ENCODE assay signal across 8 cellular contexts in genomic region chr1:94819945-94820746, GRCh38. TPM values are rescaled to one million over a fixed set of nuclear protein-coding genes. Genes with fewer than 3 reads are reported as not detected.
DNase-seq lines count a peak whose midpoint lies in the region; ATAC-seq and TF ChIP-seq lines count a peak whose summit lies in the region.

TSS of gene SLC44A3 (plus strand) at chr1:94820357. CDS start at chr1:94820452, 95 bp downstream.

- intact Hi-C loops in adrenal gland (cut with DNase I): no loop called here

- no peaks in the 10 kb centered on the region for H3K36me3 ChIP-seq in adrenal gland (replicated peaks in 1 of 2)
- H3K36me3 ChIP-seq in hepatocyte (replicated peaks; ENCODE audit: insufficient read depth, low read depth): no peaks in the 10 kb centered on the region

- peak; percentile 14 for DNase-seq in activated naive CD4-positive, alpha-beta T cell treated with Interleukin-2 at 50 U/mL for 16 hours
- DNase-seq in activated naive CD4-positive, alpha-beta T cell (lab: John Stamatoyannopoulos, UW): no peak
- DNase-seq in NCI-H2196 (lab: John Stamatoyannopoulos, UW; ENCODE audit: unreplicated experiment) (peak; percentile 47), adrenal gland (peak in 6 of 7 donors; percentile 43 to 65 (median 56)), hepatocyte (ENCODE audit: low spot score) (peak; percentile 85), renal cortical epithelial cell (ENCODE audit: low read depth) (no peak)
- no peak for DNase-seq in stimulated activated naive CD4-positive, alpha-beta T cell treated with Interleukin-2 at 50 U/mL for 16 hours (lab: John Stamatoyannopoulos, UW)

- H2AFZ ChIP-seq in hepatocyte: peak within 1 kb of the TSS; percentile 87

- H3K79me2 ChIP-seq in hepatocyte: peaks cover 76% of the 10 kb centered on the region

- peak in 1 of 2 donors; percentile 37 for TF ChIP-seq POLR2A in adrenal gland (IDR thresholded peaks at IDR 0.05)

- H3K4me1 ChIP-seq in adrenal gland (replicated peaks in 1 of 2) (peaks cover 0 to 24% of the 10 kb centered on the region in 2 donors), hepatocyte (ENCODE audit: insufficient read depth) (peaks cover 16% of the 10 kb centered on the region)

- H4K20me1 ChIP-seq in hepatocyte (ENCODE audit: insufficient read depth, poor library complexity, severe bottlenecking): no peaks in the 10 kb centered on the region

- peak within 1 kb of the TSS; percentile 84 for H3K4me2 ChIP-seq in hepatocyte

- peak within 1 kb of the TSS in 3 of 5 donors; percentile 18 to 40 (median 33) for H3K27ac ChIP-seq in adrenal gland
- H3K27ac ChIP-seq in hepatocyte: peak within 1 kb of the TSS; percentile 89

- 1 to 9% (median 2%) methylated on average over 8 to 77 of the region's 77 CpGs for WGBS in adrenal gland, 4 donors
- WGBS in hepatocyte (ENCODE audit: low lambda C conversion rate, missing lambda C conversion rate): 1% methylated on average over 39 of the region's 77 CpGs

- TF ChIP-seq CTCF in adrenal gland (IDR thresholded peaks at IDR 0.05): peak in 4 of 6 experiments; percentile 9 to 37 (median 31)
- TF ChIP-seq CTCF in hepatocyte (IDR thresholded peaks at IDR 0.05; ENCODE audit: poor library complexity): peak; percentile 17

- H3K27me3 ChIP-seq in adrenal gland: no peaks in the 10 kb centered on the region
- H3K27me3 ChIP-seq in hepatocyte: no peaks in the 10 kb centered on the region

- ATAC-seq in HG02981 (IDR thresholded peaks at IDR 0.05; ENCODE audit: unreplicated experiment): no peak

- H3K9me3 ChIP-seq in adrenal gland (replicated peaks in 1 of 3) (no peaks in the 10 kb centered on the region), hepatocyte (ENCODE audit: low read depth) (no peaks in the 10 kb centered on the region)

- no peaks in the 10 kb centered on the region for H3K9me2 ChIP-seq in hepatocyte (replicated peaks; ENCODE audit: insufficient read depth)

- peak within 1 kb of the TSS; percentile 5 to 88 (median 72) for H3K4me3 ChIP-seq in adrenal gland
- peak within 1 kb of the TSS; percentile 82 for H3K4me3 ChIP-seq in hepatocyte

RNA-seq across cellular contexts. Expression of gene SLC44A3, which starts in this region (rescaled TPM):
- 10 to 100 TPM in 3 of 8 donors, 1 to 10 TPM in 5; 6.6 to 26.2 (median 9.5) TPM for total RNA-seq in adrenal gland
- polyA plus RNA-seq in adrenal gland: 10 to 100 TPM in 1 of 3 donors, 1 to 10 TPM in 2; 4.2 to 21.0 (median 7.3) TPM
- 55.3 and 70.2 TPM in 2 replicates for total RNA-seq in hepatocyte
- 49.4 and 51.5 TPM in 2 replicates for polyA plus RNA-seq in hepatocyte
- total RNA-seq in renal cortical epithelial cell: 12.7 and 54.5 TPM in 2 replicates

Comparison
In these comparisons a context has a peak if more than half of its experiments do, and no peak if none do; other contexts are left out.
1. DNase-seq: peak in activated naive CD4-positive, alpha-beta T cell treated with Interleukin-2 at 50 U/mL for 16 hours (single experiment), NCI-H2196 (single experiment), adrenal gland (6 of 7) and hepatocyte (single experiment); none in activated naive CD4-positive, alpha-beta T cell (0 of 4), renal cortical epithelial cell (single experiment) and stimulated activated naive CD4-positive, alpha-beta T cell treated with Interleukin-2 at 50 U/mL for 16 hours (single experiment).